In the genomic region with DNA sequence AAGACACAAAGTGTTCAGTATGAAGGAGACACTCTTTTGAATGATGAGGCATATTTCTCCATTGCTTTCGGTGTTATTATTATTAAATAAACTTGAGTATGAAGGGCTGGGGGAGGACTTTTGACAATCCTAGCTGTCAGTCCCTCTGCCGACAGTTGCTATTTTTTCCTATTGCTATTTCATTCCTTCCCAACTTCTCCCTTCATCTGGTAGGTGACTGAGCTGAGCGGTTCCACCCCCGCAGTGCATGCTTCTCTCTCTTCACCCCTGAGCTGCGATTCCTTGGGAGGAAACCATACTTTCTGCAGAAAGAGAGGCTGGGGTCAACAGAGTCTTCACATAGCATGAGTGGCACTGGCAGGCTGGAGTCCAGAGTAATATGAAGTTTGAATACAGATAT, we compare ENCODE assay signal across 26 cellular contexts.
"Had no signal": no experiment of that assay in that cellular context is flagged by ENCODE, and none has a peak within 500 bp of the region (broad histone marks: within the 10 kb centered on the region; RNA-seq: fewer than 3 reads in every experiment).

No MANE protein-coding gene starts in this region.

- H3K4me3 Mint-ChIP-seq: naive thymus-derived CD4-positive, alpha-beta T cell; natural killer cell; nephron; neural crest cell; stimulated activated effector memory CD8-positive, alpha-beta T cell treated with anti-CD3 and anti-CD28 coated beads, Interleukin-12 subunit alpha, Interleukin-12 subunit beta, amount 100 ng/mL, for 72 hours; stimulated activated naive B cell treated with anti-CD40 and anti-IgM and Interleukin-4, amounts not matched to agents 10 μg/mL and 1 μg/mL and 100 μg/mL, for 72 hours; stimulated activated naive CD8-positive, alpha-beta T cell treated with anti-CD3 and anti-CD28 coated beads, Interleukin-15, Interleukin-2, amounts not matched to agents 100 ng/mL and 50 ng/mL, for 24 hours had no signal

- H3K27ac Mint-ChIP-seq: naive thymus-derived CD4-positive, alpha-beta T cell; natural killer cell; nephron; stimulated activated effector memory CD8-positive, alpha-beta T cell treated with anti-CD3 and anti-CD28 coated beads, Interleukin-12 subunit alpha, Interleukin-12 subunit beta, amount 100 ng/mL, for 72 hours; stimulated activated naive B cell treated with anti-CD40 and anti-IgM and Interleukin-4, amounts not matched to agents 10 μg/mL and 1 μg/mL and 100 μg/mL, for 72 hours; stimulated activated naive CD8-positive, alpha-beta T cell treated with anti-CD3 and anti-CD28 coated beads, Interleukin-15, Interleukin-2, amounts not matched to agents 100 ng/mL and 50 ng/mL, for 24 hours had no signal

- ATAC-seq: naive thymus-derived CD4-positive, alpha-beta T cell; natural killer cell; pancreas; right cardiac atrium; right lobe of liver; stimulated activated effector memory CD8-positive, alpha-beta T cell treated with anti-CD3 and anti-CD28 coated beads, Interleukin-12 subunit alpha, Interleukin-12 subunit beta, amount 100 ng/mL, for 72 hours; stimulated activated naive B cell treated with anti-CD40 and anti-IgM and Interleukin-4, amounts not matched to agents 10 μg/mL and 1 μg/mL and 100 μg/mL, for 72 hours had no signal

- H3K36me3 Mint-ChIP-seq: naive thymus-derived CD4-positive, alpha-beta T cell; stimulated activated effector memory CD8-positive, alpha-beta T cell treated with anti-CD3 and anti-CD28 coated beads, Interleukin-12 subunit alpha, Interleukin-12 subunit beta, amount 100 ng/mL, for 72 hours; stimulated activated naive B cell treated with anti-CD40 and anti-IgM and Interleukin-4, amounts not matched to agents 10 μg/mL and 1 μg/mL and 100 μg/mL, for 72 hours had no signal

- H3K27me3 Mint-ChIP-seq: stimulated activated naive B cell treated with anti-CD40 and anti-IgM and Interleukin-4, amounts not matched to agents 10 μg/mL and 1 μg/mL and 100 μg/mL, for 72 hours; stimulated activated naive CD8-positive, alpha-beta T cell treated with anti-CD3 and anti-CD28 coated beads, Interleukin-15, Interleukin-2, amounts not matched to agents 100 ng/mL and 50 ng/mL, for 24 hours had no signal

- H3K9me3 Mint-ChIP-seq: nephron; neural crest cell; stimulated activated naive B cell treated with anti-CD40 and anti-IgM and Interleukin-4, amounts not matched to agents 10 μg/mL and 1 μg/mL and 100 μg/mL, for 72 hours; stimulated activated naive CD8-positive, alpha-beta T cell treated with anti-CD3 and anti-CD28 coated beads, Interleukin-15, Interleukin-2, amounts not matched to agents 100 ng/mL and 50 ng/mL, for 24 hours had no signal

- H3K4me1 Mint-ChIP-seq: naive thymus-derived CD4-positive, alpha-beta T cell; natural killer cell; stimulated activated effector memory CD8-positive, alpha-beta T cell treated with anti-CD3 and anti-CD28 coated beads, Interleukin-12 subunit alpha, Interleukin-12 subunit beta, amount 100 ng/mL, for 72 hours; stimulated activated naive B cell treated with anti-CD40 and anti-IgM and Interleukin-4, amounts not matched to agents 10 μg/mL and 1 μg/mL and 100 μg/mL, for 72 hours had no signal

- H3K27ac ChIP-seq: neutrophil, pancreas, prostate gland, right lobe of liver, sigmoid colon, stomach, thoracic aorta, thyroid gland, tibial nerve, upper lobe of left lung, vagina had no signal

- DNase-seq: naive thymus-derived CD4-positive, alpha-beta T cell; natural killer cell; pancreas; right cardiac atrium; right lobe of liver; sigmoid colon; small intestine; stimulated activated CD4-positive, alpha-beta T cell treated with anti-CD3 and anti-CD28 coated beads, Interleukin-15, amount 100 ng/mL, for 24 hours; stimulated activated CD4-positive, alpha-beta T cell treated with anti-CD3 and anti-CD28 coated beads, Interleukin-2, amount 100 ng/mL, for 24 hours; stimulated activated CD4-positive, alpha-beta T cell treated with anti-CD3 and anti-CD28 coated beads, Interleukin-2, amount 100 ng/mL, for 48 hours; stimulated activated CD4-positive, alpha-beta T cell treated with anti-CD3 and anti-CD28 coated beads, Interleukin-4, amount 100 ng/mL, for 24 hours; stimulated activated naive B cell treated with anti-CD40 and anti-IgM and Interleukin-4, amounts not matched to agents 10 μg/mL and 1 μg/mL and 100 μg/mL, for 72 hours; stimulated activated naive CD4-positive, alpha-beta T cell treated with Interleukin-2 at 50 U/mL for 16 hours; stomach; thyroid gland; trophoblast cell; upper lobe of left lung had no signal
